In the genomic region with DNA sequence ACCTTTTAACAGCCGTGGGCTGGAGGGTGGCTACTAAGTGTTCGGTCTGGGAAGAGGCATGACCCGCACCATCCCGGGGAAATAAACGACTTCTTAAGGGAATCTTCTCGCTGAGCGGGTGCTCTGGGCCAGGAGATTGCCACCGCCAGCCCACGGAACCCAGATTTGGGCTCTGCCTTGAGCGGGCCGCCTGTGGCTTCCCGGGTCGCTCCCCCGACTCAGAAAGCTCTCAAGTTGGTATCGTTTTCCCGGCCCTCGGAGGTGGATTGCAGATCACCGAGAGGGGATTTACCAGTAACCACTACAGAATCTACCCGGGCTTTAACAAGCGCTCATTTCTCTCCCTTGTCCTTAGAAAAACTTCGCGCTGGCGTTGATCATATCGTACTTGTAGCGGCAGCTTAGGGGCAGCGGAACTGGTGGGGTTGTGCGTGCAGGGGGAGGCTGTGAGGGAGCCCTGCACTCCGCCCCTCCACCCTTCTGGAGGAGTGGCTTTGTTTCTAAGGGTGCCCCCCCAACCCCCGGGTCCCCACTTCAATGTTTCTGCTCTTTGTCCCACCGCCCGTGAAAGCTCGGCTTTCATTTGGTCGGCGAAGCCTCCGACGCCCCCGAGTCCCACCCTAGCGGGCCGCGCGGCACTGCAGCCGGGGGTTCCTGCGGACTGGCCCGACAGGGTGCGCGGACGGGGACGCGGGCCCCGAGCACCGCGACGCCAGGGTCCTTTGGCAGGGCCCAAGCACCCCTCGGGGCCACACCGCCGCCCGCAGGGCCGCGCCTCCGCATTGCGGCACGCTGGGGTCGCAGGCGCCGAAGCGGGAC, we compare ENCODE assay signal across 8 cellular contexts. TPM values are rescaled to one million over a fixed set of nuclear protein-coding genes. Genes with fewer than 3 reads are reported as not detected.
DNase-seq lines count a peak whose midpoint lies in the region; ATAC-seq lines count a peak whose summit lies in the region.

No MANE protein-coding gene starts in this region.

- ATAC-seq in GM18909 (IDR thresholded peaks at IDR 0.05; ENCODE audit: poor library complexity, unreplicated experiment) = no peak
- ATAC-seq in HG03457 (IDR thresholded peaks at IDR 0.05; ENCODE audit: unreplicated experiment) = no peak

- no peaks in the 10 kb centered on the region for H3K36me3 Mint-ChIP-seq in activated T-helper 2 cell treated with anti-CD3 and anti-CD28 coated beads, Interferon-gamma antibody, Interleukin-2, Interleukin-4, amounts not matched to agents 10 μg/mL and 5 μg/mL and 100 μg/mL, durations not matched to agents 14 hours and 24 hours and 36 hours (ENCODE audit: low read depth)

- H3K27me3 ChIP-seq in ACC112 (ENCODE audit: insufficient read depth, low read length) (peaks cover 39% of the 10 kb centered on the region), GM23248 (replicated peaks; ENCODE audit: insufficient read depth) (peaks cover 29% of the 10 kb centered on the region), mucosa of rectum (ENCODE audit: control insufficient read depth in 2 of 2, insufficient read depth in 2 of 2, low read length in 2 of 2) (peaks cover 27 to 33% of the 10 kb centered on the region in 2 donors)

- 1 to 2% methylated on average over 51 to 61 of the region's 66 CpGs for WGBS in GM23248 (ENCODE audit: low coverage in 1 of 2, low lambda C conversion rate in 2 of 2, missing lambda C conversion rate in 2 of 2), 2 experiments

- no peaks in the 10 kb centered on the region for H3K36me3 ChIP-seq in ACC112 (ENCODE audit: insufficient read depth, low read length)
- no peaks in the 10 kb centered on the region for H3K36me3 ChIP-seq in GM23248 (ENCODE audit: low read depth)
- no peaks in the 10 kb centered on the region for H3K36me3 ChIP-seq in mucosa of rectum (ENCODE audit: control insufficient read depth in 2 of 2, insufficient read depth in 2 of 2, low read length in 2 of 2)

- peaks cover 11% of the 10 kb centered on the region for H3K4me1 Mint-ChIP-seq in activated T-helper 2 cell treated with anti-CD3 and anti-CD28 coated beads, Interferon-gamma antibody, Interleukin-2, Interleukin-4, amounts not matched to agents 10 μg/mL and 5 μg/mL and 100 μg/mL, durations not matched to agents 14 hours and 24 hours and 36 hours (ENCODE audit: low read depth)

- no peaks in the 10 kb centered on the region for H4K20me1 ChIP-seq in GM23248 (ENCODE audit: insufficient read depth)

- peak overlapping the region; percentile 95 for H3K4me2 ChIP-seq in GM23248 (ENCODE audit: unreplicated experiment)

- H3K4me1 ChIP-seq in ACC112 (ENCODE audit: control insufficient read depth, insufficient read depth, low read length, unreplicated experiment) (peaks cover 13% of the 10 kb centered on the region), GM23248 (ENCODE audit: insufficient read depth) (peaks cover 6% of the 10 kb centered on the region), mucosa of rectum (ENCODE audit: control insufficient read depth in 2 of 2, insufficient read depth in 2 of 2, low read length in 2 of 2) (peaks cover 29 to 33% of the 10 kb centered on the region in 2 donors)

- H2AFZ ChIP-seq in ACC112 (ENCODE audit: low read length, unreplicated experiment) (peak overlapping the region; percentile 89), GM23248 (peak overlapping the region; percentile 84)

- no peaks in the 10 kb centered on the region for H3K9me3 Mint-ChIP-seq in activated T-helper 2 cell treated with anti-CD3 and anti-CD28 coated beads, Interferon-gamma antibody, Interleukin-2, Interleukin-4, amounts not matched to agents 10 μg/mL and 5 μg/mL and 100 μg/mL, durations not matched to agents 14 hours and 24 hours and 36 hours

- H3F3A ChIP-seq in GM23248 (ENCODE audit: insufficient read depth) = peaks cover 12% of the 10 kb centered on the region

- intact Hi-C loops in activated T-helper 2 cell treated with anti-CD3 and anti-CD28 coated beads, Interferon-gamma antibody, Interleukin-2, Interleukin-4, amounts not matched to agents 10 μg/mL and 5 μg/mL and 100 μg/mL, durations not matched to agents 14 hours and 24 hours and 36 hours (cut with micrococcal nuclease) = loop anchor here (5.0 to 10.0 kb wide), 4 partner anchors 72 to 1554 kb away; partner anchors contain the start of gene BAHCC1

- in situ Hi-C loops in GM23248 (cut with MboI) = loop anchor here (10.0 kb wide), 1 partner anchor 152 kb away; no protein-coding TSS in a partner anchor

- H3K4me3 ChIP-seq in ACC112 (ENCODE audit: low read depth, low read length) (peak overlapping the region; percentile 81), GM23248 (peak overlapping the region; percentile 77), mucosa of rectum (ENCODE audit: low read length in 2 of 2) (peak overlapping the region; percentile 44 to 61)

- peaks cover 33% of the 10 kb centered on the region for H3K27me3 Mint-ChIP-seq in activated T-helper 2 cell treated with anti-CD3 and anti-CD28 coated beads, Interferon-gamma antibody, Interleukin-2, Interleukin-4, amounts not matched to agents 10 μg/mL and 5 μg/mL and 100 μg/mL, durations not matched to agents 14 hours and 24 hours and 36 hours (ENCODE audit: low read depth)

- no peaks in the 10 kb centered on the region for H3K9me2 ChIP-seq in GM23248 (ENCODE audit: insufficient read depth)

- H3K27ac ChIP-seq in ACC112 (ENCODE audit: low read depth, low read length) (no peak overlapping the region), GM23248 (no peak overlapping the region), mucosa of rectum (ENCODE audit: low read depth in 2 of 2, low read length in 2 of 2) (no peak overlapping the region)

- peak overlapping the region; percentile 26 for H3K4me3 Mint-ChIP-seq in activated T-helper 2 cell treated with anti-CD3 and anti-CD28 coated beads, Interferon-gamma antibody, Interleukin-2, Interleukin-4, amounts not matched to agents 10 μg/mL and 5 μg/mL and 100 μg/mL, durations not matched to agents 14 hours and 24 hours and 36 hours (ENCODE audit: low read depth)

- no peak overlapping the region for H3K27ac Mint-ChIP-seq in activated T-helper 2 cell treated with anti-CD3 and anti-CD28 coated beads, Interferon-gamma antibody, Interleukin-2, Interleukin-4, amounts not matched to agents 10 μg/mL and 5 μg/mL and 100 μg/mL, durations not matched to agents 14 hours and 24 hours and 36 hours

- H3K79me2 ChIP-seq in ACC112 (ENCODE audit: control insufficient read depth, insufficient read depth, low read length, unreplicated experiment) = peaks cover 4% of the 10 kb centered on the region
- peaks cover 4% of the 10 kb centered on the region for H3K79me2 ChIP-seq in GM23248 (ENCODE audit: insufficient read depth)

- H3K9ac ChIP-seq in GM23248 = peak overlapping the region; percentile 77; the same call in 1 of the 2 replicates
- H3K9ac ChIP-seq in mucosa of rectum (ENCODE audit: low read depth in 1 of 2, low read length in 2 of 2) = peak overlapping the region in 1 of 2 donors; percentile 73

- DNase-seq in GM23248 (peak; percentile 38), NCI-H1048 (lab: John Stamatoyannopoulos, UW) (no peak), amniotic stem cell (lab: John Stamatoyannopoulos, UW) (no peak)
- DNase-seq in activated T-helper 2 cell treated with anti-CD3 and anti-CD28 coated beads, Interferon-gamma antibody, Interleukin-2, Interleukin-4, amounts not matched to agents 10 μg/mL and 5 μg/mL and 100 μg/mL, durations not matched to agents 14 hours and 24 hours and 36 hours (ENCODE audit: low spot score) = no peak

- H3K9me3 ChIP-seq in GM23248 (ENCODE audit: low read depth) (no peaks in the 10 kb centered on the region), mucosa of rectum (ENCODE audit: control insufficient read depth in 2 of 2, low read length in 2 of 2) (peaks cover 0 to 3% of the 10 kb centered on the region in 2 donors)

RNA-seq across cellular contexts. Expression of gene CBX4, which starts 3.6 kb away (rescaled TPM):
- 11.4 and 18.9 TPM in 2 replicates for total RNA-seq in GM23248 (2014; rRNA removed; shearing (Covaris generic))
- polyA plus RNA-seq in GM23248 (2016; fragmentation: Nextera tagmentation; extraction: Ambion mirVana) = 1.2 and 1.4 TPM in 2 replicates
- 18.5 and 25.0 TPM in 2 replicates for total RNA-seq in activated T-helper 2 cell treated with anti-CD3 and anti-CD28 coated beads, Interferon-gamma antibody, Interleukin-2, Interleukin-4, amounts not matched to agents 10 μg/mL and 5 μg/mL and 100 μg/mL, durations not matched to agents 14 hours and 24 hours and 36 hours

RNA-seq across cellular contexts. Expression of gene CBX8, which starts 46.0 kb away (rescaled TPM):
- 2.7 and 3.9 TPM in 2 replicates for total RNA-seq in GM23248 (2014; rRNA removed; shearing (Covaris generic))
- 5.9 and 6.4 TPM in 2 replicates for polyA plus RNA-seq in GM23248 (2016; fragmentation: Nextera tagmentation; extraction: Ambion mirVana)
- 8.6 and 9.9 TPM in 2 replicates for total RNA-seq in activated T-helper 2 cell treated with anti-CD3 and anti-CD28 coated beads, Interferon-gamma antibody, Interleukin-2, Interleukin-4, amounts not matched to agents 10 μg/mL and 5 μg/mL and 100 μg/mL, durations not matched to agents 14 hours and 24 hours and 36 hours
